In genomic region chr5:145804701-145805100, GRCh38 we compare ENCODE assay signal across 28 cellular contexts.
"Had no signal": no experiment of that assay in that cellular context is flagged by ENCODE, and none has a peak within 500 bp of the region (broad histone marks: within the 10 kb centered on the region; RNA-seq: fewer than 3 reads in every experiment).

No MANE protein-coding gene starts in this region.

- H3K4me1 ChIP-seq: stomach, testis, thyroid gland, tibial artery, tibial nerve, upper lobe of left lung, upper lobe of right lung, uterus, vagina had no signal

- H3K27ac Mint-ChIP-seq: stimulated activated effector memory CD8-positive, alpha-beta T cell treated with anti-CD3 and anti-CD28 coated beads, Interleukin-12 subunit alpha, Interleukin-12 subunit beta, amount 100 ng/mL, for 72 hours; stimulated activated memory B cell treated with anti-CD40 and anti-IgM and Interleukin-4, amounts not matched to agents 10 μg/mL and 1 μg/mL and 100 μg/mL, for 72 hours; stimulated activated naive B cell treated with anti-CD40 and anti-IgM and Interleukin-4, amounts not matched to agents 10 μg/mL and 1 μg/mL and 100 μg/mL, for 72 hours; stimulated activated naive CD8-positive, alpha-beta T cell treated with anti-CD3 and anti-CD28 coated beads, Interleukin-15, amount 100 ng/mL, for 72 hours; stimulated activated naive CD8-positive, alpha-beta T cell treated with anti-CD3 and anti-CD28 coated beads, Interleukin-15, Interleukin-2, amounts not matched to agents 100 ng/mL and 50 ng/mL, for 24 hours; type B pancreatic cell had no signal

- H3K9me3 Mint-ChIP-seq: stimulated activated effector memory CD8-positive, alpha-beta T cell treated with anti-CD3 and anti-CD28 coated beads, Interleukin-12 subunit alpha, Interleukin-12 subunit beta, amount 100 ng/mL, for 72 hours; stimulated activated memory B cell treated with anti-CD40 and anti-IgM and Interleukin-4, amounts not matched to agents 10 μg/mL and 1 μg/mL and 100 μg/mL, for 72 hours; stimulated activated naive B cell treated with anti-CD40 and anti-IgM and Interleukin-4, amounts not matched to agents 10 μg/mL and 1 μg/mL and 100 μg/mL, for 72 hours; stimulated activated naive CD8-positive, alpha-beta T cell treated with anti-CD3 and anti-CD28 coated beads, Interleukin-15, amount 100 ng/mL, for 72 hours; stimulated activated naive CD8-positive, alpha-beta T cell treated with anti-CD3 and anti-CD28 coated beads, Interleukin-15, Interleukin-2, amounts not matched to agents 100 ng/mL and 50 ng/mL, for 24 hours; type B pancreatic cell had no signal

- H3K27ac ChIP-seq: stomach, suprapubic skin, testis, thoracic aorta, thyroid gland, tibial artery, tibial nerve, transverse colon, upper lobe of left lung, upper lobe of right lung, uterus, vagina had no signal

- DNase-seq: stimulated activated CD4-positive, alpha-beta T cell treated with anti-CD3 and anti-CD28 coated beads, Interleukin-2, amount 100 ng/mL, for 48 hours; stimulated activated CD4-positive, alpha-beta T cell treated with anti-CD3 and anti-CD28 coated beads, Interleukin-4, amount 100 ng/mL, for 1 hour; stimulated activated CD4-positive, alpha-beta T cell treated with anti-CD3 and anti-CD28 coated beads, Interleukin-4, amount 100 ng/mL, for 24 hours; stimulated activated CD4-positive, alpha-beta T cell treated with anti-CD3 and anti-CD28 coated beads, Interleukin-4, amount 100 ng/mL, for 4 hours; stimulated activated CD8-positive, alpha-beta memory T cell treated with anti-CD3 and anti-CD28 coated beads, Interleukin-4, amount 100 ng/mL, for 48 hours; stimulated activated naive B cell treated with anti-CD40 and anti-IgM and Interleukin-4, amounts not matched to agents 10 μg/mL and 1 μg/mL and 100 μg/mL, for 72 hours; stimulated activated naive CD4-positive, alpha-beta T cell; stimulated activated naive CD4-positive, alpha-beta T cell treated with Interleukin-2 at 50 U/mL for 16 hours; stimulated activated naive CD8-positive, alpha-beta T cell treated with anti-CD3 and anti-CD28 coated beads, Interleukin-15, amount 100 ng/mL, for 72 hours; stimulated activated naive CD8-positive, alpha-beta T cell treated with anti-CD3 and anti-CD28 coated beads, Interleukin-15, Interleukin-2, amounts not matched to agents 100 U/mL and 50 U/mL, for 24 hours; stomach; substantia nigra; testis; thyroid gland; tibial artery; transverse colon; trophoblast cell; upper lobe of left lung; upper lobe of right lung; uterus had no signal

- H3K4me3 ChIP-seq: stomach, suprapubic skin, testis, thoracic aorta, thyroid gland, tibial artery, tibial nerve, transverse colon, upper lobe of left lung, upper lobe of right lung, uterus, vagina had no signal

- H3K4me3 Mint-ChIP-seq: stimulated activated effector memory CD8-positive, alpha-beta T cell treated with anti-CD3 and anti-CD28 coated beads, Interleukin-12 subunit alpha, Interleukin-12 subunit beta, amount 100 ng/mL, for 72 hours; stimulated activated memory B cell treated with anti-CD40 and anti-IgM and Interleukin-4, amounts not matched to agents 10 μg/mL and 1 μg/mL and 100 μg/mL, for 72 hours; stimulated activated naive B cell treated with anti-CD40 and anti-IgM and Interleukin-4, amounts not matched to agents 10 μg/mL and 1 μg/mL and 100 μg/mL, for 72 hours; stimulated activated naive CD8-positive, alpha-beta T cell treated with anti-CD3 and anti-CD28 coated beads, Interleukin-15, amount 100 ng/mL, for 72 hours; stimulated activated naive CD8-positive, alpha-beta T cell treated with anti-CD3 and anti-CD28 coated beads, Interleukin-15, Interleukin-2, amounts not matched to agents 100 ng/mL and 50 ng/mL, for 24 hours; type B pancreatic cell had no signal

- H3K27me3 Mint-ChIP-seq: stimulated activated memory B cell treated with anti-CD40 and anti-IgM and Interleukin-4, amounts not matched to agents 10 μg/mL and 1 μg/mL and 100 μg/mL, for 72 hours; stimulated activated naive B cell treated with anti-CD40 and anti-IgM and Interleukin-4, amounts not matched to agents 10 μg/mL and 1 μg/mL and 100 μg/mL, for 72 hours; stimulated activated naive CD8-positive, alpha-beta T cell treated with anti-CD3 and anti-CD28 coated beads, Interleukin-15, amount 100 ng/mL, for 72 hours; stimulated activated naive CD8-positive, alpha-beta T cell treated with anti-CD3 and anti-CD28 coated beads, Interleukin-15, Interleukin-2, amounts not matched to agents 100 ng/mL and 50 ng/mL, for 24 hours; type B pancreatic cell had no signal

- H3K4me1 Mint-ChIP-seq: stimulated activated effector memory CD8-positive, alpha-beta T cell treated with anti-CD3 and anti-CD28 coated beads, Interleukin-12 subunit alpha, Interleukin-12 subunit beta, amount 100 ng/mL, for 72 hours; stimulated activated memory B cell treated with anti-CD40 and anti-IgM and Interleukin-4, amounts not matched to agents 10 μg/mL and 1 μg/mL and 100 μg/mL, for 72 hours; stimulated activated naive B cell treated with anti-CD40 and anti-IgM and Interleukin-4, amounts not matched to agents 10 μg/mL and 1 μg/mL and 100 μg/mL, for 72 hours; stimulated activated naive CD8-positive, alpha-beta T cell treated with anti-CD3 and anti-CD28 coated beads, Interleukin-15, amount 100 ng/mL, for 72 hours had no signal

- H3K36me3 Mint-ChIP-seq: stimulated activated effector memory CD8-positive, alpha-beta T cell treated with anti-CD3 and anti-CD28 coated beads, Interleukin-12 subunit alpha, Interleukin-12 subunit beta, amount 100 ng/mL, for 72 hours; stimulated activated naive B cell treated with anti-CD40 and anti-IgM and Interleukin-4, amounts not matched to agents 10 μg/mL and 1 μg/mL and 100 μg/mL, for 72 hours had no signal

- H3K9me3 ChIP-seq: stomach, suprapubic skin, testis, thoracic aorta, thyroid gland, tibial artery, tibial nerve, transverse colon, upper lobe of left lung, upper lobe of right lung, uterus, vagina had no signal

- ATAC-seq: stimulated activated effector memory CD8-positive, alpha-beta T cell treated with anti-CD3 and anti-CD28 coated beads, Interleukin-12 subunit alpha, Interleukin-12 subunit beta, amount 100 ng/mL, for 72 hours; stimulated activated memory B cell treated with anti-CD40 and anti-IgM and Interleukin-4, amounts not matched to agents 10 μg/mL and 1 μg/mL and 100 μg/mL, for 72 hours; stimulated activated naive B cell treated with anti-CD40 and anti-IgM and Interleukin-4, amounts not matched to agents 10 μg/mL and 1 μg/mL and 100 μg/mL, for 72 hours; stimulated activated naive CD8-positive, alpha-beta T cell treated with anti-CD3 and anti-CD28 coated beads, Interleukin-15, amount 100 ng/mL, for 72 hours; stimulated activated naive CD8-positive, alpha-beta T cell treated with anti-CD3 and anti-CD28 coated beads, Interleukin-15, Interleukin-2, amounts not matched to agents 100 U/mL and 50 U/mL, for 24 hours; upper lobe of right lung had no signal

- H3K36me3 ChIP-seq: thyroid gland, transverse colon, upper lobe of left lung, upper lobe of right lung, uterus, vagina had no signal

- H3K27me3 ChIP-seq: stomach, suprapubic skin, testis, thyroid gland, tibial artery, tibial nerve, transverse colon, upper lobe of left lung, upper lobe of right lung, uterus, vagina had no signal
